ENCODE assay signal across 1 cellular context in the genomic region with DNA sequence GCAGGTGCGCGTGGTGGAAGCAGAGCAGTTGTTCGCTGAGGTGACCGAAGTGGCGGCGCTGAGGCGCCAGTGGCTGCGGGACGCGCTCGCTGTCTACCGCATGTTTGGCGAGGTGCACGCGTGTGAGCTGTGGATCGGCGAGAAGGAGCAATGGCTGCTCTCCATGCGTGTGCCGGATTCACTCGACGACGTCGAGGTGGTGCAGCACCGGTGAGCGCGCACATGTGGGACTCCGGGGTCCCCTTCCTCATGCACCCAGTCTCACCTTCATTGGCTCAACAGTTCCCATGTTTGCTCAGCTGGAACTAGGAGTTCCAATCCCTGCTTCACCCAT.
TF ChIP-seq lines count a peak whose summit lies in the region.

No MANE protein-coding gene starts in this region.

TF ChIP-seq in GM23338, 12 proteins besides CTCF, POLR2A, EP300 and RAD21 (continued from another document):
- TF ChIP-seq, protein P1, sequence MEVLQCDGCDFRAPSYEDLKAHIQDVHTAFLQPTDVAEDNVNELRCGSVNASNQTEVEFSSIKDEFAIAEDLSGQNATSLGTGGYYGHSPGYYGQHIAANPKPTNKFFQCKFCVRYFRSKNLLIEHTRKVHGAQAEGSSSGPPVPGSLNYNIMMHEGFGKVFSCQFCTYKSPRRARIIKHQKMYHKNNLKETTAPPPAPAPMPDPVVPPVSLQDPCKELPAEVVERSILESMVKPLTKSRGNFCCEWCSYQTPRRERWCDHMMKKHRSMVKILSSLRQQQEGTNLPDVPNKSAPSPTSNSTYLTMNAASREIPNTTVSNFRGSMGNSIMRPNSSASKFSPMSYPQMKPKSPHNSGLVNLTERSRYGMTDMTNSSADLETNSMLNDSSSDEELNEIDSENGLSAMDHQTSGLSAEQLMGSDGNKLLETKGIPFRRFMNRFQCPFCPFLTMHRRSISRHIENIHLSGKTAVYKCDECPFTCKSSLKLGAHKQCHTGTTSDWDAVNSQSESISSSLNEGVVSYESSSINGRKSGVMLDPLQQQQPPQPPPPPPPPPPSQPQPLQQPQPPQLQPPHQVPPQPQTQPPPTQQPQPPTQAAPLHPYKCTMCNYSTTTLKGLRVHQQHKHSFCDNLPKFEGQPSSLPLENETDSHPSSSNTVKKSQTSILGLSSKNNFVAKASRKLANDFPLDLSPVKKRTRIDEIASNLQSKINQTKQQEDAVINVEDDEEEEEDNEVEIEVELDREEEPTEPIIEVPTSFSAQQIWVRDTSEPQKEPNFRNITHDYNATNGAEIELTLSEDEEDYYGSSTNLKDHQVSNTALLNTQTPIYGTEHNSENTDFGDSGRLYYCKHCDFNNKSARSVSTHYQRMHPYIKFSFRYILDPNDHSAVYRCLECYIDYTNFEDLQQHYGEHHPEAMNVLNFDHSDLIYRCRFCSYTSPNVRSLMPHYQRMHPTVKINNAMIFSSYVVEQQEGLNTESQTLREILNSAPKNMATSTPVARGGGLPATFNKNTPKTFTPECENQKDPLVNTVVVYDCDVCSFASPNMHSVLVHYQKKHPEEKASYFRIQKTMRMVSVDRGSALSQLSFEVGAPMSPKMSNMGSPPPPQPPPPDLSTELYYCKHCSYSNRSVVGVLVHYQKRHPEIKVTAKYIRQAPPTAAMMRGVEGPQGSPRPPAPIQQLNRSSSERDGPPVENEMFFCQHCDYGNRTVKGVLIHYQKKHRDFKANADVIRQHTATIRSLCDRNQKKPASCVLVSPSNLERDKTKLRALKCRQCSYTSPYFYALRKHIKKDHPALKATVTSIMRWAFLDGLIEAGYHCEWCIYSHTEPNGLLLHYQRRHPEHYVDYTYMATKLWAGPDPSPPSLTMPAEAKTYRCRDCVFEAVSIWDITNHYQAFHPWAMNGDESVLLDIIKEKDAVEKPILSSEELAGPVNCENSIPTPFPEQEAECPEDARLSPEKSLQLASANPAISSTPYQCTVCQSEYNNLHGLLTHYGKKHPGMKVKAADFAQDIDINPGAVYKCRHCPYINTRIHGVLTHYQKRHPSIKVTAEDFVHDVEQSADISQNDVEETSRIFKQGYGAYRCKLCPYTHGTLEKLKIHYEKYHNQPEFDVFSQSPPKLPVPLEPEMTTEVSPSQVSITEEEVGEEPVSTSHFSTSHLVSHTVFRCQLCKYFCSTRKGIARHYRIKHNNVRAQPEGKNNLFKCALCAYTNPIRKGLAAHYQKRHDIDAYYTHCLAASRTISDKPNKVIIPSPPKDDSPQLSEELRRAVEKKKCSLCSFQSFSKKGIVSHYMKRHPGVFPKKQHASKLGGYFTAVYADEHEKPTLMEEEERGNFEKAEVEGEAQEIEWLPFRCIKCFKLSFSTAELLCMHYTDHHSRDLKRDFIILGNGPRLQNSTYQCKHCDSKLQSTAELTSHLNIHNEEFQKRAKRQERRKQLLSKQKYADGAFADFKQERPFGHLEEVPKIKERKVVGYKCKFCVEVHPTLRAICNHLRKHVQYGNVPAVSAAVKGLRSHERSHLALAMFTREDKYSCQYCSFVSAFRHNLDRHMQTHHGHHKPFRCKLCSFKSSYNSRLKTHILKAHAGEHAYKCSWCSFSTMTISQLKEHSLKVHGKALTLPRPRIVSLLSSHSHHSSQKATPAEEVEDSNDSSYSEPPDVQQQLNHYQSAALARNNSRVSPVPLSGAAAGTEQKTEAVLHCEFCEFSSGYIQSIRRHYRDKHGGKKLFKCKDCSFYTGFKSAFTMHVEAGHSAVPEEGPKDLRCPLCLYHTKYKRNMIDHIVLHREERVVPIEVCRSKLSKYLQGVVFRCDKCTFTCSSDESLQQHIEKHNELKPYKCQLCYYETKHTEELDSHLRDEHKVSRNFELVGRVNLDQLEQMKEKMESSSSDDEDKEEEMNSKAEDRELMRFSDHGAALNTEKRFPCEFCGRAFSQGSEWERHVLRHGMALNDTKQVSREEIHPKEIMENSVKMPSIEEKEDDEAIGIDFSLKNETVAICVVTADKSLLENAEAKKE (CRISPR knock-in tag; IDR thresholded peaks at IDR 0.05) = no peak
- TF ChIP-seq ZNF331 (CRISPR knock-in tag; IDR thresholded peaks at IDR 0.05; ENCODE audit: low read depth) (no peak), EZH2phosphoT487 (IDR thresholded peaks at IDR 0.05; ENCODE audit: unreplicated experiment) (no peak)
- TF ChIP-seq, protein P2, sequence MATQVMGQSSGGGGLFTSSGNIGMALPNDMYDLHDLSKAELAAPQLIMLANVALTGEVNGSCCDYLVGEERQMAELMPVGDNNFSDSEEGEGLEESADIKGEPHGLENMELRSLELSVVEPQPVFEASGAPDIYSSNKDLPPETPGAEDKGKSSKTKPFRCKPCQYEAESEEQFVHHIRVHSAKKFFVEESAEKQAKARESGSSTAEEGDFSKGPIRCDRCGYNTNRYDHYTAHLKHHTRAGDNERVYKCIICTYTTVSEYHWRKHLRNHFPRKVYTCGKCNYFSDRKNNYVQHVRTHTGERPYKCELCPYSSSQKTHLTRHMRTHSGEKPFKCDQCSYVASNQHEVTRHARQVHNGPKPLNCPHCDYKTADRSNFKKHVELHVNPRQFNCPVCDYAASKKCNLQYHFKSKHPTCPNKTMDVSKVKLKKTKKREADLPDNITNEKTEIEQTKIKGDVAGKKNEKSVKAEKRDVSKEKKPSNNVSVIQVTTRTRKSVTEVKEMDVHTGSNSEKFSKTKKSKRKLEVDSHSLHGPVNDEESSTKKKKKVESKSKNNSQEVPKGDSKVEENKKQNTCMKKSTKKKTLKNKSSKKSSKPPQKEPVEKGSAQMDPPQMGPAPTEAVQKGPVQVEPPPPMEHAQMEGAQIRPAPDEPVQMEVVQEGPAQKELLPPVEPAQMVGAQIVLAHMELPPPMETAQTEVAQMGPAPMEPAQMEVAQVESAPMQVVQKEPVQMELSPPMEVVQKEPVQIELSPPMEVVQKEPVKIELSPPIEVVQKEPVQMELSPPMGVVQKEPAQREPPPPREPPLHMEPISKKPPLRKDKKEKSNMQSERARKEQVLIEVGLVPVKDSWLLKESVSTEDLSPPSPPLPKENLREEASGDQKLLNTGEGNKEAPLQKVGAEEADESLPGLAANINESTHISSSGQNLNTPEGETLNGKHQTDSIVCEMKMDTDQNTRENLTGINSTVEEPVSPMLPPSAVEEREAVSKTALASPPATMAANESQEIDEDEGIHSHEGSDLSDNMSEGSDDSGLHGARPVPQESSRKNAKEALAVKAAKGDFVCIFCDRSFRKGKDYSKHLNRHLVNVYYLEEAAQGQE (IDR thresholded peaks at IDR 0.05; ENCODE audit: unreplicated experiment) = no peak
